8 cellular contexts compared by ENCODE assay signal in genomic region chr5:177607452-177608192, GRCh38. TPM values are rescaled to one million over a fixed set of nuclear protein-coding genes. Genes with fewer than 3 reads are reported as not detected.
DNase-seq lines count a peak whose midpoint lies in the region; ATAC-seq lines count a peak whose summit lies in the region.

No MANE protein-coding gene starts in this region.

- H2AK5ac ChIP-seq in mesendoderm (ENCODE audit: low read length), result no peak overlapping the region

- no peak overlapping the region for H2BK5ac ChIP-seq in mesendoderm (ENCODE audit: low read length)

- H2BK15ac ChIP-seq in mesendoderm (replicated peaks; ENCODE audit: low read depth), result no peak overlapping the region

- H2BK120ac ChIP-seq in mesendoderm (ENCODE audit: low read depth, low read length), result no peak overlapping the region

- H3K27me3 ChIP-seq in mesendoderm (ENCODE audit: insufficient read depth, low read length, poor library complexity), result no peaks in the 10 kb centered on the region

- peak overlapping the region; percentile 58 for H3K56ac ChIP-seq in mesendoderm (ENCODE audit: low read length)

- no peak overlapping the region for H3K27ac ChIP-seq in mesendoderm (ENCODE audit: low read depth, low read length)

- no peaks in the 10 kb centered on the region for H3K79me1 ChIP-seq in mesendoderm (ENCODE audit: low read length)

- peak; percentile 59 for ATAC-seq in HG03571 (IDR thresholded peaks at IDR 0.05; ENCODE audit: unreplicated experiment)
- no peak for ATAC-seq in GM21576 (IDR thresholded peaks at IDR 0.05; ENCODE audit: unreplicated experiment)

- WGBS in mesendoderm (ENCODE audit: extremely low coverage, insufficient coverage, low lambda C conversion rate), result no CpG with 5 or more reads among the region's 15 CpGs

- H3K4ac ChIP-seq in mesendoderm (ENCODE audit: low read depth, low read length), result no peak overlapping the region

- H3K18ac ChIP-seq in mesendoderm (ENCODE audit: low read length), result no peak overlapping the region

- H4K5ac ChIP-seq in mesendoderm (ENCODE audit: low read length), result no peak overlapping the region

- no peaks in the 10 kb centered on the region for H3K79me2 ChIP-seq in mesendoderm (ENCODE audit: control insufficient read depth, insufficient read depth, low read length)

- H3K9ac ChIP-seq in mesendoderm (ENCODE audit: low read length), result peak overlapping the region; percentile 33

- H3K23ac ChIP-seq in mesendoderm (ENCODE audit: low read length), result no peak overlapping the region

- no peaks in the 10 kb centered on the region for H3K36me3 ChIP-seq in mesendoderm (ENCODE audit: control insufficient read depth, insufficient read depth, low read length)

- H3K4me2 ChIP-seq in mesendoderm (ENCODE audit: low read length), result no peak overlapping the region

- no peak overlapping the region for H4K8ac ChIP-seq in mesendoderm (ENCODE audit: low read depth, low read length)

- DNase-seq in ELR (ENCODE audit: low read depth) (peak; percentile 81), NCI-H82 (lab: John Stamatoyannopoulos, UW) (peak; percentile 83), mesendoderm (peak; percentile 95)
- DNase-seq in activated CD4-positive, alpha-beta T cell treated with anti-CD3 and anti-CD28 coated beads, Interleukin-2, amount 50 U/mL, for 48 hours, result peak; percentile 72 to 74
- peak; percentile 34 for DNase-seq in effector CD4-positive, alpha-beta T cell
- peak; percentile 31 for DNase-seq in stimulated activated CD8-positive, alpha-beta memory T cell treated with anti-CD3 and anti-CD28 coated beads, Interleukin-4, amount 100 ng/mL, for 24 hours (ENCODE audit: low read depth)

- peaks cover 2% of the 10 kb centered on the region for H3K4me1 ChIP-seq in mesendoderm (ENCODE audit: control insufficient read depth, low read depth, low read length)

- no peak overlapping the region for H3K4me3 ChIP-seq in mesendoderm (ENCODE audit: low read length)

RNA-seq across cellular contexts. Expression of gene B4GALT7, which starts 7.7 kb away (rescaled TPM):
- 15.3 TPM for polyA plus RNA-seq in mesendoderm (2013, experiment 1 of 2)
- 15.9 TPM for polyA plus RNA-seq in mesendoderm (2013, experiment 2 of 2)

RNA-seq across cellular contexts. Expression of gene TMED9, which starts 15.6 kb away (rescaled TPM):
- polyA plus RNA-seq in mesendoderm (2013, experiment 1 of 2), result 110 TPM
- 109 TPM for polyA plus RNA-seq in mesendoderm (2013, experiment 2 of 2)

RNA-seq across cellular contexts. Expression of gene FAM193B, which starts 53.3 kb away (rescaled TPM):
- polyA plus RNA-seq in mesendoderm (2013, experiment 1 of 2), result 34.2 TPM
- polyA plus RNA-seq in mesendoderm (2013, experiment 2 of 2), result 33.5 TPM

Comparison
In these comparisons a context has a peak if more than half of its experiments do, and no peak if none do; other contexts are left out.
1. DNase-seq: peak in every context shown above with its lines; median percentile 95 in mesendoderm; 83 in NCI-H82; 81 in ELR; 73 in activated CD4-positive, alpha-beta T cell treated with anti-CD3 and anti-CD28 coated beads, Interleukin-2, amount 50 U/mL, for 48 hours; 34 in effector CD4-positive, alpha-beta T cell; 31 in stimulated activated CD8-positive, alpha-beta memory T cell treated with anti-CD3 and anti-CD28 coated beads, Interleukin-4, amount 100 ng/mL, for 24 hours.